ENCODE assay signal across 8 cellular contexts in the genomic region with DNA sequence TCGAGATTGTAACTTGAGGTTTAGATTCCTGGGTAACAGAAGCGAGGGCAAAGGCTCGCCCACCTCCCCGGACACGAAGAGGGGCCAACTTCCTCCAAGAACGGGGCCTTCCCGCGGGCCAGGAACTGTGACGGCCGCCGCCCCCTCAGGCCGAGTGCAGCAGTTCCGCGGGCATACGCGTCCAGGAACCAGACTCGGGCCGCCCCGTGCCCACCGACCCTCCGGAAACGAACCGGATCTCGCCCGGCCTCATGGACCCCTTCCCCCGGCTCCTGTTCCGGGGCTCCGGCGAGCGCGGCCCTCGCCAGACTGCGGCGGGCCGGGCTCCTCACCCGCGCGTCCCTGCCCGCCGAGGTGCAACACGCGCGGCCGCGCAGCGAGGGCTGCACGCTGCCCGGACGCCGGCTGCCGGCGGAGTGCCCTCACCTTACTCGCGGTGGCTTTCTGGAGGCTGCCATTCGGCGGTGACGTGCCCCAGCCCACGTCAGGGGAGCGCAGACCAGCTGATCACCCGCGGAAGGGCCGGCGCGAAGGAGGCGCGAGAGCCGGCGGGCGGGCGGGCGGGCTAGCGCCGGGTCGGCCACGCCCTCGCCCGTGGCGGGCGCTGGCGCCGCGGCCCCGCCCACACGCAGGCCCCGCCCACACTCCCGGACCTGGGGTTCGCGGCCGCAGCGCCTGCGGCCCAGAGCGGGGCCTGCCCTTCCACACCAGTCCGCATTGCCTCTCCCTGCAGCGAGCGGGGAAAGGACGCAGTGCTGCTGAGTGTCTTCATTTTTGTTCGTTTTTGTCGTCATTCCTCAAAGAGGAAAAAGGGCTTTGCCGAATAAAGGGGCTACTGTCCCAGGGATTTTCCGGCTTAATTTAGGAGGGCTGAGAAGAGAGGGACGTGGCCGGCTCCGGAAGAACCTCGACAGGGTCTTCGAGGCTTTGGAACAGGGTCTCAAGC. TPM values are rescaled to one million over a fixed set of nuclear protein-coding genes. Genes with fewer than 3 reads are reported as not detected.
A peak's percentile ranks its signal among the peaks of the same experiment; 100 is the strongest.
DNase-seq lines count a peak whose midpoint lies in the region; ATAC-seq and TF ChIP-seq lines count a peak whose summit lies in the region.

A gene (minus strand): TSS at position 536 of the 946 bp plus-strand sequence. CDS start 78 bp downstream, at position 458.

- 1 to 2% methylated on average over 68 to 98 of the region's 105 CpGs for WGBS in lower leg skin, 2 donors

- no peak for TF ChIP-seq CTCF in lower leg skin (IDR thresholded peaks at IDR 0.05)

- intact Hi-C loops in lower leg skin (cut with DNase I; ENCODE audit: low total_unique reads) = no loop called here

- peak in 1 of 2 donors; percentile 23 for TF ChIP-seq POLR2A in lower leg skin (IDR thresholded peaks at IDR 0.05)

- DNase-seq in Ammon's horn (ENCODE audit: low spot score) = peak; percentile 96
- DNase-seq in NCI-H69 (lab: John Stamatoyannopoulos, UW) = peak; percentile 83
- peak; percentile 60 to 63 for DNase-seq in activated CD4-positive, alpha-beta T cell treated with anti-CD3 and anti-CD28 coated beads, Interleukin-2, amount 50 U/mL, for 4 hours
- DNase-seq in dermis microvascular lymphatic vessel endothelial cell (ENCODE audit: low read depth in 2 of 2) = peak; percentile 65 to 91
- DNase-seq in lower leg skin (ENCODE audit: low spot score in 2 of 2) = peak; percentile 81 to 97
- DNase-seq in stimulated activated CD4-positive, alpha-beta T cell treated with anti-CD3 and anti-CD28 coated beads, Interleukin-4, amount 100 ng/mL, for 4 hours = peak; percentile 72 to 78

- ATAC-seq in GM19035 (IDR thresholded peaks at IDR 0.05; ENCODE audit: unreplicated experiment) (peak; percentile 95), HG03280 (IDR thresholded peaks at IDR 0.05; ENCODE audit: unreplicated experiment) (peak; percentile 98)

- H3K4me3 ChIP-seq in lower leg skin (ENCODE audit: low read depth, poor library complexity, severe bottlenecking) = peak within 1 kb of the TSS; percentile 87

RNA-seq across cellular contexts. Expression of the gene that starts here (rescaled TPM):
- total RNA-seq in dermis microvascular lymphatic vessel endothelial cell = 166 and 201 TPM in 2 replicates
- total RNA-seq in lower leg skin = 100 to 1,000 TPM in 2 of 4 donors, 10 to 100 TPM in 2; 77.5 to 109 (median 100) TPM

Comparison
In these comparisons a context has a peak if more than half of its experiments do, and no peak if none do; other contexts are left out.
1. Peak in every context shown above with its lines: DNase-seq, ATAC-seq and H3K4me3 ChIP-seq.